ENCODE assay signal across 27 cellular contexts in the genomic region with DNA sequence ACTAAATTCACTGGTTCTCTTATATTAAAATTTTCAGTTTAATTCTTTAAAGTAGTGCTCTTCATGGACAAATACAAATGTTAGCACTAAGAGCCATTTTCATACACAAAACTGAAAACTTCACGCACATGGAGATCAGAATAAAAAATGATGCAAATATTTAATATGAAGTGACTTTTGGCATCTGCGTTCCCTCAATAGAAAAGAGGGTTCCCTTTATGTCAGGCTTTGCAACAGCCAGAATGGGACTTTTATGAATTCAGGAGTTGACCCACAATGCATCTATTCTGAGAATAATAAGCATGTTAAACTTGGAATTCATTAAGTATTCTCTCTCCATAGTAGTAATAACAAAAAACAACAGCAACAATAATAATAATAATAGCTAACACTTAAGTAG.
"Had no signal": no experiment of that assay in that cellular context is flagged by ENCODE, and none has a peak within 500 bp of the region (broad histone marks: within the 10 kb centered on the region; RNA-seq: fewer than 3 reads in every experiment).

No MANE protein-coding gene starts in this region.

- H3K27ac Mint-ChIP-seq: endodermal cell; mesothelial cell of epicardium; naive B cell; nephron; stimulated activated memory B cell treated with anti-CD40 and anti-IgM and Interleukin-4, amounts not matched to agents 10 μg/mL and 1 μg/mL and 100 μg/mL, for 72 hours had no signal

- H3K27me3 Mint-ChIP-seq: naive B cell; stimulated activated memory B cell treated with anti-CD40 and anti-IgM and Interleukin-4, amounts not matched to agents 10 μg/mL and 1 μg/mL and 100 μg/mL, for 72 hours had no signal

- H3K4me3 Mint-ChIP-seq: endodermal cell; mesothelial cell of epicardium; naive B cell; nephron; stimulated activated memory B cell treated with anti-CD40 and anti-IgM and Interleukin-4, amounts not matched to agents 10 μg/mL and 1 μg/mL and 100 μg/mL, for 72 hours had no signal

- H3K4me1 ChIP-seq: heart right ventricle, spleen, suprapubic skin, uterus had no signal

- ATAC-seq: esophagus mucosa; heart right ventricle; left cardiac atrium; left lung; mucosa of descending colon; stimulated activated memory B cell treated with anti-CD40 and anti-IgM and Interleukin-4, amounts not matched to agents 10 μg/mL and 1 μg/mL and 100 μg/mL, for 72 hours; stimulated activated naive CD8-positive, alpha-beta T cell treated with anti-CD3 and anti-CD28 coated beads, Interleukin-15, Interleukin-2, amounts not matched to agents 100 U/mL and 50 U/mL, for 24 hours; upper lobe of right lung had no signal

- FAIRE-seq: colon had no signal

- DNase-seq: effector CD8-positive, alpha-beta T cell; endodermal cell; foreskin fibroblast; glutamatergic neuron; heart right ventricle; left cardiac atrium; left lung; mesenchymal stem cell; mucosa of descending colon; naive B cell; occipital lobe; ovary; sigmoid colon; spleen; stimulated activated CD4-positive, alpha-beta T cell treated with anti-CD3 and anti-CD28 coated beads, Interleukin-4, amount 100 ng/mL, for 4 hours; stimulated activated naive CD8-positive, alpha-beta T cell treated with anti-CD3 and anti-CD28 coated beads, Interleukin-15, Interleukin-2, amounts not matched to agents 100 U/mL and 50 U/mL, for 24 hours; transverse colon; upper lobe of right lung; uterus had no signal

- H3K9me3 ChIP-seq: heart right ventricle, left lung, mucosa of descending colon, ovary, right atrium auricular region, sigmoid colon, spleen, suprapubic skin, transverse colon, upper lobe of right lung, uterus had no signal

- H3K27ac ChIP-seq: epithelial cell of prostate, heart right ventricle, left lung, ovary, right atrium auricular region, sigmoid colon, spleen, suprapubic skin, transverse colon, upper lobe of right lung, uterus had no signal

- H3K27me3 ChIP-seq: heart right ventricle, left lung, ovary, right atrium auricular region, sigmoid colon, spleen, suprapubic skin, transverse colon, upper lobe of right lung, uterus had no signal

- H3K9me3 Mint-ChIP-seq: endodermal cell; mesothelial cell of epicardium; naive B cell; nephron; stimulated activated memory B cell treated with anti-CD40 and anti-IgM and Interleukin-4, amounts not matched to agents 10 μg/mL and 1 μg/mL and 100 μg/mL, for 72 hours had no signal

- H3K4me3 ChIP-seq: heart right ventricle, left lung, mucosa of descending colon, ovary, right atrium auricular region, sigmoid colon, spleen, suprapubic skin, transverse colon, upper lobe of right lung, uterus had no signal

- H3K36me3 ChIP-seq: ovary, uterus had no signal
